7 cellular contexts compared by ENCODE assay signal in the genomic region with DNA sequence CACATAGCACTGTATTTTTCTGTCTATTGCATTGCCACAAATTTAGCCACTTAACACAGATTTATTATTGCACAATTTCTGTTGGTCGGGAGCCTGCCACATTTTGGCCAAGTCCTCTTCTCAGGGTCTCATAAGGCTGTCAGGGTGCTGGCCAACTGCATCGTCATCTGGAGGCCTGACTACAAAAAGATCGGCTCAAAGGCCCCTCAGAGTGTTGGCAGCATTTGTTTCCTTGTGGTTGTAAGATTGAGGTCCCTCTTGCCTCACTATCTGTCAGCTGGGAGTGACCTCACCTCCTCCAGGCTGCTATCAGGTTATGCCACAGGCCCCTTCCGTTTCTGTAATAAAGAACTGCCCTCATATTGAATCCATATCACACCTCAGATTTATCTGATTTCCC.
A peak's percentile ranks its signal among the peaks of the same experiment; 100 is the strongest.
DNase-seq lines count a peak whose midpoint lies in the region; ATAC-seq, FAIRE-seq and TF ChIP-seq lines count a peak whose summit lies in the region.
"Not testable (repeated sequence)": the region's sequence is repeated elsewhere in the genome, so short reads cannot be mapped to it uniquely, and the experiment has no call there.

No MANE protein-coding gene starts in this region.

- TF ChIP-seq POLR2A in NB4 (IDR thresholded peaks at IDR 0.05; ENCODE audit: extremely low read depth, insufficient read length), result not testable (repeated sequence)

- peak; percentile 4 for FAIRE-seq in HTR-8/SVneo (lab: Jason Lieb, UNC)

- intact Hi-C loops in Right ventricle myocardium inferior (cut with DNase I), result not testable (repeated sequence)

- DNase-seq in HTR-8/SVneo (ENCODE audit: insufficient read length, low spot score), result not testable (repeated sequence)
- peak; percentile 46 for DNase-seq in NB4 (ENCODE audit: low read depth)
- DNase-seq in NCI-H69 (lab: John Stamatoyannopoulos, UW), result peak; percentile 74
- peak; percentile 1 for DNase-seq in SKM-1 treated with dmso at 0.1 percent for 144 hours (lab: John Stamatoyannopoulos, UW; ENCODE audit: unreplicated experiment)
- peak; percentile 4 for DNase-seq in amniotic epithelial cell (ENCODE audit: low read depth)
- DNase-seq in Right ventricle myocardium inferior (ENCODE audit: missing footprints), result peak; percentile 59
- DNase-seq in myocyte (ENCODE audit: low read depth), result peak; percentile 34

- H3K4me3 ChIP-seq in NB4 (ENCODE audit: low read depth, low read length), result not testable (repeated sequence)

- TF ChIP-seq CTCF in NB4 (IDR thresholded peaks at IDR 0.05; ENCODE audit: low read depth, low read length), result not testable (repeated sequence)

- ATAC-seq in Right ventricle myocardium inferior, result peak; percentile 54
